Comparison of ENCODE assay signal across 22 cellular contexts in the genomic region with DNA sequence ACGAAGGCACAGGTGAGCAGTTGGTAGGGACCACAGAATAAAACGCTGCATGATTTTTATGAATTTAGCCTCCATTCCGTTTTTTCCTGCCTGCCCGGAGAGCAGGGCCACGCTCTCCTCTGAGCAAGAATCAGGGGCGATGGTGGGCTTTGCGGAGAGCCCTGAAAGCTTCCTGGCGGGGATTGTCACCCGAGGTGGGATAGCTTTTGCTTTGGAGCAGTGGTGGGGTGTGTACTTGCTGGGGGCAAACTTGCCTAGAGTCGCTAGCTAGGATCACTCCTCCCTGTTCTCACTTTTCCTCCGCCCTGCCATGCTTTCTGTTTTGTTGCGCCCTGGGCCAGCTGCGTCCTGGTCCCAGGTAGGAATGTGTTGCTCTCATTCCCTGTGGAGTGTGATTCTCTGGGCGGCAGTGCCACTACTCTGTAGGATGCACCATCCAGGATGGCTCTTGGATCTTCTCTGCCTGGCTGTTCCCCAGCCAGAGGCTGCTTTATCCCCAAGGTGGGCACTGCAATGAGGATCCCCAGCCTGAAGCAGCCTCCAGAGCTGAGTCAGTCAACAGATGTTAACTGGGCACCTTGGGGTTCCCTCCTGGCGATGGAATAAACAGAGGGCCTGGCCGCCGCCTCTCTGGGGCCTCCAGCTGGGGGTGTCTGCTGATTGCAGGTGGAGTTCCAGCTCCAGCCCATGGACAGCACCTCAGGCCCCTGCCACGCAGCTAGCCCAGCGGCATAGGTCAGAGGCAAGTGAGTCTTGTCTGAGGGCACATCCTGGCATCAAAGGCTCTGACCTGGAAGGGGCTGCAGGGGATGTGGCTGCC.
"Had no signal": no experiment of that assay in that cellular context is flagged by ENCODE, and none has a peak within 500 bp of the region (broad histone marks: within the 10 kb centered on the region; RNA-seq: fewer than 3 reads in every experiment).

No MANE protein-coding gene starts in this region.

- H3K4me1 ChIP-seq: left lung, uterus had no signal

- DNase-seq: activated CD4-positive, CD25-positive, alpha-beta regulatory T cell treated with anti-CD3 and anti-CD28 coated beads, Interleukin-2, amount 50 U/mL, for 72 hours; activated CD8-positive, alpha-beta memory T cell treated with anti-CD3 and anti-CD28 coated beads, Interleukin-2, amount 50 U/mL, for 4 hours; activated naive CD4-positive, alpha-beta T cell treated with anti-CD3 and anti-CD28 coated beads, Interleukin-2, amount 10 ng/mL, durations not matched to agents 7 days and 5 days; activated T-cell treated with anti-CD3 and anti-CD28 coated beads, Interleukin-2, amount 50 U/mL, for 48 hours; anterior cingulate cortex; central memory CD4-positive, alpha-beta T cell; effector memory CD8-positive, alpha-beta T cell; foreskin melanocyte; left lung; midbrain; natural killer cell; ovary; stimulated activated CD4-positive, alpha-beta T cell treated with anti-CD3 and anti-CD28 coated beads, Interleukin-1b, Interleukin-23, amount 100 ng/mL, for 48 hours; stimulated activated naive CD8-positive, alpha-beta T cell treated with anti-CD3 and anti-CD28 coated beads, Interleukin-15, amount 100 ng/mL, for 72 hours; T-cell; uterus had no signal

- FAIRE-seq: endothelial cell of umbilical vein had no signal

- H3K4me3 ChIP-seq: left lung, ovary, prostate gland, right atrium auricular region, tibial artery, uterus had no signal

- H3K27ac ChIP-seq: left lung, neutrophil, ovary, prostate gland, right atrium auricular region, uterus, VCaP had no signal

- H3K27me3 ChIP-seq: ovary, right atrium auricular region, tibial artery, uterus had no signal

- H3K9me3 ChIP-seq: left lung, neutrophil, ovary, prostate gland, right atrium auricular region, tibial artery, uterus had no signal

- H3K36me3 ChIP-seq: left lung, neutrophil, ovary, prostate gland, right atrium auricular region, tibial artery, uterus had no signal
